Comparison of ENCODE assay signal across 8 cellular contexts in genomic region chr2:159712929-159713575, GRCh38. TPM values are rescaled to one million over a fixed set of nuclear protein-coding genes. Genes with fewer than 3 reads are reported as not detected.
DNase-seq lines count a peak whose midpoint lies in the region; ATAC-seq and FAIRE-seq lines count a peak whose summit lies in the region.

No MANE protein-coding gene starts in this region.

- DNase-seq in AML-193 (lab: John Stamatoyannopoulos, UW), result peak; percentile 16 to 22
- no peak for DNase-seq in GM19239 (ENCODE audit: insufficient read length, low spot score)
- peak; percentile 20 for DNase-seq in inferior parietal cortex (ENCODE audit: extremely low spot score)
- DNase-seq in DMS53 treated with DMSO at 0.1 percent for 48 hours (lab: John Stamatoyannopoulos, UW; ENCODE audit: unreplicated experiment), result no peak

- H3K4me3 Mint-ChIP-seq in IgD-negative memory B cell, result peak overlapping the region; percentile 98 to 100 (median 99)
- peak overlapping the region; percentile 99 for H3K4me3 Mint-ChIP-seq in stimulated activated memory B cell treated with anti-CD40 and anti-IgM and Interleukin-4, amounts not matched to agents 10 μg/mL and 1 μg/mL and 100 μg/mL, for 72 hours

- no peaks in the 10 kb centered on the region for H3K27me3 Mint-ChIP-seq in IgD-negative memory B cell
- H3K27me3 Mint-ChIP-seq in stimulated activated memory B cell treated with anti-CD40 and anti-IgM and Interleukin-4, amounts not matched to agents 10 μg/mL and 1 μg/mL and 100 μg/mL, for 72 hours, result no peaks in the 10 kb centered on the region

- H3K27ac ChIP-seq in angular gyrus (ENCODE audit: low read depth, low read length), result peak overlapping the region; percentile 94

- FAIRE-seq in GM19239 (lab: Jason Lieb, UNC), result peak; percentile 78

- no peaks in the 10 kb centered on the region for H3K9me3 Mint-ChIP-seq in IgD-negative memory B cell
- H3K9me3 Mint-ChIP-seq in stimulated activated memory B cell treated with anti-CD40 and anti-IgM and Interleukin-4, amounts not matched to agents 10 μg/mL and 1 μg/mL and 100 μg/mL, for 72 hours, result no peaks in the 10 kb centered on the region

- peak; percentile 21 for ATAC-seq in stimulated activated memory B cell treated with anti-CD40 and anti-IgM and Interleukin-4, amounts not matched to agents 10 μg/mL and 1 μg/mL and 100 μg/mL, for 72 hours
- ATAC-seq in HG02610 (IDR thresholded peaks at IDR 0.05; ENCODE audit: unreplicated experiment), result no peak

- H3K27ac Mint-ChIP-seq in IgD-negative memory B cell, result peak overlapping the region; percentile 91 to 100 (median 99)
- peak overlapping the region; percentile 99 for H3K27ac Mint-ChIP-seq in stimulated activated memory B cell treated with anti-CD40 and anti-IgM and Interleukin-4, amounts not matched to agents 10 μg/mL and 1 μg/mL and 100 μg/mL, for 72 hours

- peaks cover 38 to 46% (median 40%) of the 10 kb centered on the region in 3 donors for H3K4me1 Mint-ChIP-seq in IgD-negative memory B cell
- peaks cover 35% of the 10 kb centered on the region for H3K4me1 Mint-ChIP-seq in stimulated activated memory B cell treated with anti-CD40 and anti-IgM and Interleukin-4, amounts not matched to agents 10 μg/mL and 1 μg/mL and 100 μg/mL, for 72 hours

- peaks cover 4% of the 10 kb centered on the region for H3K36me3 Mint-ChIP-seq in IgD-negative memory B cell
- peaks cover 28% of the 10 kb centered on the region for H3K36me3 Mint-ChIP-seq in stimulated activated memory B cell treated with anti-CD40 and anti-IgM and Interleukin-4, amounts not matched to agents 10 μg/mL and 1 μg/mL and 100 μg/mL, for 72 hours

RNA-seq across cellular contexts. Expression of gene MARCHF7, which starts 0.7 kb away (rescaled TPM):
- polyA plus RNA-seq in IgD-negative memory B cell, result 141 TPM

Comparison
In these comparisons a context has a peak if more than half of its experiments do, and no peak if none do; other contexts are left out.
1. DNase-seq: peak in AML-193 (2 of 2) and inferior parietal cortex (single experiment); none in GM19239 (single experiment) and DMS53 treated with DMSO at 0.1 percent for 48 hours (single experiment).